1 cellular context compared by ENCODE assay signal in genomic region chr11:58493676-58494075, GRCh38.
TF ChIP-seq lines count a peak whose summit lies in the region.

No MANE protein-coding gene starts in this region.

TF ChIP-seq in IMR-90, 13 proteins besides CTCF, POLR2A, EP300 and RAD21:
- TF ChIP-seq SMC3 (IDR thresholded peaks at IDR 0.05; ENCODE audit: low read depth, low read length) (no peak), FOS (IDR thresholded peaks at IDR 0.05; ENCODE audit: low read depth, low read length) (peak; percentile 21; the same call in 1 of the 2 replicates)
